Comparison of ENCODE assay signal across 10 cellular contexts in genomic region chr4:73104695-73105094, GRCh38.
"Had no signal": no experiment of that assay in that cellular context is flagged by ENCODE, and none has a peak within 500 bp of the region (broad histone marks: within the 10 kb centered on the region; RNA-seq: fewer than 3 reads in every experiment).

No MANE protein-coding gene starts in this region.

- H3K27ac Mint-ChIP-seq: activated CD4-positive, alpha-beta memory T cell treated with anti-CD3 and anti-CD28 coated beads, Interleukin-2, amount 10 ng/mL, durations not matched to agents 7 days and 5 days; type B pancreatic cell had no signal

- H3K4me3 ChIP-seq: ascending aorta, esophagus squamous epithelium, lung had no signal

- H3K9me3 Mint-ChIP-seq: activated CD4-positive, alpha-beta memory T cell treated with anti-CD3 and anti-CD28 coated beads, Interleukin-2, amount 10 ng/mL, durations not matched to agents 7 days and 5 days; naive thymus-derived CD4-positive, alpha-beta T cell; type B pancreatic cell had no signal

- H3K27me3 ChIP-seq: ascending aorta, esophagus squamous epithelium, neutrophil had no signal

- ATAC-seq: naive thymus-derived CD4-positive, alpha-beta T cell had no signal

- H3K9me3 ChIP-seq: ascending aorta, esophagus squamous epithelium, neutrophil had no signal

- H3K27ac ChIP-seq: ascending aorta, esophagus squamous epithelium, neutrophil had no signal

- H3K4me1 ChIP-seq: ascending aorta, esophagus squamous epithelium had no signal

- DNase-seq: activated CD4-positive, alpha-beta memory T cell treated with anti-CD3 and anti-CD28 coated beads, Interleukin-2, amount 10 ng/mL, durations not matched to agents 7 days and 5 days; activated CD4-positive, alpha-beta T cell treated with anti-CD3 and anti-CD28 coated beads for 1 hour; activated CD8-positive, alpha-beta memory T cell treated with anti-CD3 and anti-CD28 coated beads, Interleukin-2, amount 50 U/mL, for 48 hours; esophagus squamous epithelium; glutamatergic neuron; naive thymus-derived CD4-positive, alpha-beta T cell had no signal

- H3K27me3 Mint-ChIP-seq: activated CD4-positive, alpha-beta memory T cell treated with anti-CD3 and anti-CD28 coated beads, Interleukin-2, amount 10 ng/mL, durations not matched to agents 7 days and 5 days; naive thymus-derived CD4-positive, alpha-beta T cell; type B pancreatic cell had no signal

- H3K4me3 Mint-ChIP-seq: activated CD4-positive, alpha-beta memory T cell treated with anti-CD3 and anti-CD28 coated beads, Interleukin-2, amount 10 ng/mL, durations not matched to agents 7 days and 5 days; naive thymus-derived CD4-positive, alpha-beta T cell; type B pancreatic cell had no signal
